Comparison of ENCODE assay signal across 17 cellular contexts in the genomic region with DNA sequence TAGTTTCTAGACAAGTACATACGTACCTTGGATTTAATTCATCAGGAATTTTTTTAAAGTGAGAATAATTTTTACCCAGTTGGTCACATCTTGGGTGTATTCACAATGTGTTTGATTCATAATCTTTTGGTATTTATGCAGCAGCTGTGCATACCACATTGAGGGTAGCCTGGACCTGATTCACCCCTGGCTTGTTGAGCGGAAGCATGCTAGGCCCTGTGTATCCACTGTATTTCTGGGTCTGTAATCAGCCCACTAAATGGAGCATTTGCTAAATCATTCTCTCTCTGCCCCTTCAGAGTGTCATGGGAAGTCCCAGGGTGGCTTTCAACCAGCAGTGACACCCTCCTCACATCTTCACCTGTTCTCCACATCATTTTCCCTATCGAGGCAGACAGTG.
A peak's percentile ranks its signal among the peaks of the same experiment; 100 is the strongest.
DNase-seq lines count a peak whose midpoint lies in the region; FAIRE-seq and TF ChIP-seq lines count a peak whose summit lies in the region.
"Had no signal": no experiment of that assay in that cellular context is flagged by ENCODE, and none has a peak within 500 bp of the region (broad histone marks: within the 10 kb centered on the region; RNA-seq: fewer than 3 reads in every experiment).

No MANE protein-coding gene starts in this region.

- H3K9me3 ChIP-seq in skeletal muscle satellite cell (replicated peaks; ENCODE audit: low read length) (no peaks in the 10 kb centered on the region), testis (no peaks in the 10 kb centered on the region)
- H3K9me3 ChIP-seq: Peyer's patch had no signal

- no peak overlapping the region for H3K27ac ChIP-seq in testis
- H3K27ac ChIP-seq: C4-2B, Peyer's patch had no signal

- H3K27me3 ChIP-seq in skeletal muscle satellite cell (ENCODE audit: control insufficient read depth, insufficient read depth, low read length), result no peaks in the 10 kb centered on the region
- H3K27me3 ChIP-seq in testis, result no peaks in the 10 kb centered on the region
- H3K27me3 ChIP-seq: Peyer's patch had no signal

- no peak overlapping the region for H3K4me2 ChIP-seq in skeletal muscle satellite cell (ENCODE audit: low read length)

- FAIRE-seq in GM19239 (lab: Jason Lieb, UNC), result peak; percentile 65

- DNase-seq in GM19239 (ENCODE audit: insufficient read length, low spot score) (no peak), LHCN-M2 (ENCODE audit: low read depth) (peak; percentile 95), fibroblast of the aortic adventitia (ENCODE audit: low read depth) (peak; percentile 8), testis (no peak), NCI-H2171 treated with DMSO at 0.1 percent for 48 hours (lab: John Stamatoyannopoulos, UW) (no peak), NCI-H1417 (lab: John Stamatoyannopoulos, UW) (no peak)
- DNase-seq: AML-193; DMS79 treated with DMSO at 0.1 percent for 48 hours; H9; MV-4-11; NCI-H187; NCI-H446 treated with DMSO at 0.1 percent for 48 hours; NK-92 treated with Interleukin-12 subunit alpha and Interleukin-12 subunit beta, amount 100 ng/mL, for 24 hours; Peyer's patch; SW 1271 had no signal

- H3K36me3 ChIP-seq in skeletal muscle satellite cell (ENCODE audit: insufficient read depth, low read length), result peaks cover 46% of the 10 kb centered on the region
- H3K36me3 ChIP-seq in testis (ENCODE audit: low read depth, missing control alignments), result no peaks in the 10 kb centered on the region

- TF ChIP-seq CTCF in fibroblast of the aortic adventitia (IDR thresholded peaks at IDR 0.05; ENCODE audit: insufficient read depth, low read length) (no peak), testis (IDR thresholded peaks at IDR 0.05) (no peak)

- 93 to 97% methylated on average over 3 of the region's 3 CpGs for WGBS in testis, 2 donors

- H3K4me3 ChIP-seq in fibroblast of the aortic adventitia (ENCODE audit: low read depth, low read length), result no peak overlapping the region
- no peak overlapping the region for H3K4me3 ChIP-seq in skeletal muscle satellite cell (ENCODE audit: low read length)
- H3K4me3 ChIP-seq in testis, result no peak overlapping the region
- H3K4me3 ChIP-seq: Peyer's patch had no signal

- H3K4me1 ChIP-seq in skeletal muscle satellite cell (ENCODE audit: control insufficient read depth, insufficient read depth, low read length) (peaks cover 56% of the 10 kb centered on the region), testis (no peaks in the 10 kb centered on the region)
- H3K4me1 ChIP-seq: Peyer's patch had no signal

- TF ChIP-seq POLR2A in testis (IDR thresholded peaks at IDR 0.05), result no peak

- intact Hi-C loops in testis (cut with DNase I; ENCODE audit: low total_unique reads), result no loop called here

- peak overlapping the region; percentile 73 for H3K9ac ChIP-seq in skeletal muscle satellite cell (ENCODE audit: low read depth, low read length)

Comparison
In these comparisons a context has a peak if more than half of its experiments do, and no peak if none do; other contexts are left out.
1. DNase-seq: peak in LHCN-M2 (single experiment) and fibroblast of the aortic adventitia (single experiment); none in GM19239 (single experiment), testis (single experiment), NCI-H2171 treated with DMSO at 0.1 percent for 48 hours (single experiment) and NCI-H1417 (0 of 3).